22 cellular contexts compared by ENCODE assay signal in the genomic region with DNA sequence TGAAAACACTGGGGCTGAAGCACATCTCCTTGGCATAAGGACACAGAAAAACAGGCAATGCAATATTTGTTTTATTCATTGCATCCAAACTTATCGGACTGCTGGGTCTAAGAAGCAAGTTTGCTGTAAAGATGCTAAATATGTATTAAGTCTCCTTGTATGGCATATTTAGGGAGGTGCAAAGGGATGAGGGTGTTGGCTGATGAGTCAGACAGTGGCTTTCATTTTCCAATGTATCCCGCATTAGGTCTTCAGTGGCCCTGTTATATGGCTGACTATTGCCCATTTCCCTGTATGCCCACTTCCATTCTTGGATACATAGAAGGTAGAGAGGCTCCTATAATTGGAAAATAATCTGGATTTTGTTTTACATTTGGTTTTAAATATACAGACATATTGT.
DNase-seq lines count a peak whose midpoint lies in the region; ATAC-seq and TF ChIP-seq lines count a peak whose summit lies in the region.
"Had no signal": no experiment of that assay in that cellular context is flagged by ENCODE, and none has a peak within 500 bp of the region (broad histone marks: within the 10 kb centered on the region; RNA-seq: fewer than 3 reads in every experiment).

No MANE protein-coding gene starts in this region.

- WGBS in IMR-90 (ENCODE audit: extremely low coverage in 2 of 2, insufficient read length in 1 of 2), 2 experiments: no CpG with 5 or more reads among the region's 2 CpGs
- WGBS in right cardiac atrium: 92% methylated on average over 2 of the region's 2 CpGs

- H3K9ac ChIP-seq in IMR-90 (ENCODE audit: low read depth, low read length): no peak overlapping the region

- peak overlapping the region; percentile 57; the same call in 1 of the 2 replicates for H2BK20ac ChIP-seq in IMR-90 (ENCODE audit: low read depth, low read length)

- no peaks in the 10 kb centered on the region for H3K9me1 ChIP-seq in IMR-90 (ENCODE audit: insufficient read depth, low read length)

- no peak overlapping the region for H3K4me3 ChIP-seq in IMR-90 (ENCODE audit: insufficient read depth, low read depth, low read length)
- no peak overlapping the region for H3K4me3 ChIP-seq in neuron (ENCODE audit: low read length)
- no peak overlapping the region for H3K4me3 ChIP-seq in right cardiac atrium (ENCODE audit: low read length)
- H3K4me3 ChIP-seq: body of pancreas, esophagus muscularis mucosa, upper lobe of left lung had no signal

- H4K20me1 ChIP-seq in IMR-90 (ENCODE audit: insufficient read depth, low read length): no peaks in the 10 kb centered on the region

- H3K4me1 ChIP-seq in IMR-90 (ENCODE audit: control insufficient read depth, insufficient read depth, low read length) (peaks cover 6% of the 10 kb centered on the region), neuron (ENCODE audit: insufficient read depth, low read length) (peaks cover 21% of the 10 kb centered on the region), right cardiac atrium (ENCODE audit: control insufficient read depth, insufficient read depth, low read length) (no peaks in the 10 kb centered on the region)
- H3K4me1 ChIP-seq: body of pancreas, esophagus muscularis mucosa, upper lobe of left lung had no signal

- peak overlapping the region; percentile 29; the same call in 1 of the 2 replicates for H3K4me2 ChIP-seq in IMR-90 (ENCODE audit: low read depth, low read length)

- BruUV-seq in IMR-90 (replicated peaks; lab: Mats Ljungman, UMichigan): no TSS peak

- no peaks in the 10 kb centered on the region for H3K79me1 ChIP-seq in IMR-90 (ENCODE audit: low read depth in 1 of 2, low read length in 2 of 2)

- H3K27me3 ChIP-seq in IMR-90 (ENCODE audit: control insufficient read depth, insufficient read depth, low read length) (no peaks in the 10 kb centered on the region), neuron (ENCODE audit: insufficient read depth, low read length) (no peaks in the 10 kb centered on the region), right cardiac atrium (ENCODE audit: control insufficient read depth, insufficient read depth) (no peaks in the 10 kb centered on the region)
- H3K27me3 ChIP-seq: body of pancreas, esophagus muscularis mucosa, upper lobe of left lung had no signal

- POLR2A ChIA-PET in IMR-90 (lab: Charles Lee; ENCODE audit: unreplicated experiment): no interaction called here
- POLR2A ChIA-PET in activated CD4-positive, alpha-beta memory T cell treated with anti-CD3 and anti-CD28 coated beads, Interleukin-2, amount 10 ng/mL, durations not matched to agents 7 days and 5 days (lab: Charles Lee): no interaction called here

- peak overlapping the region; percentile 54; the same call in 1 of the 2 replicates for H3K14ac ChIP-seq in IMR-90 (replicated peaks; ENCODE audit: low read depth, low read length)

- H3K4me3 Mint-ChIP-seq in brain: peak overlapping the region in 1 of 5 experiments; percentile 25
- no peak overlapping the region for H3K4me3 Mint-ChIP-seq in activated CD4-positive, alpha-beta memory T cell treated with anti-CD3 and anti-CD28 coated beads, Interleukin-2, amount 10 ng/mL, durations not matched to agents 7 days and 5 days
- H3K4me3 Mint-ChIP-seq: activated naive CD8-positive, alpha-beta T cell treated with anti-CD3 and anti-CD28 coated beads for 36 hours; effector memory CD8-positive, alpha-beta T cell; stimulated activated naive CD8-positive, alpha-beta T cell treated with anti-CD3 and anti-CD28 coated beads, Interleukin-15, amount 100 ng/mL, for 72 hours had no signal

- no peak overlapping the region for H4K5ac ChIP-seq in IMR-90 (ENCODE audit: low read depth, low read length)

- dilution Hi-C loops in IMR-90 (cut with HindIII; ENCODE audit: low sequenced_read_pairs, unreplicated experiment): no loop called here

- no peak overlapping the region for H3K56ac ChIP-seq in IMR-90 (ENCODE audit: extremely low read depth, insufficient read depth, low read length)

- H3K27ac ChIP-seq in IMR-90 (ENCODE audit: insufficient read depth, low read length) (no peak overlapping the region), right cardiac atrium (ENCODE audit: low read length) (no peak overlapping the region)
- H3K27ac ChIP-seq: body of pancreas, esophagus muscularis mucosa, upper lobe of left lung, VCaP had no signal

- no peaks in the 10 kb centered on the region for H3K36me3 Mint-ChIP-seq in brain
- H3K36me3 Mint-ChIP-seq in activated CD4-positive, alpha-beta memory T cell treated with anti-CD3 and anti-CD28 coated beads, Interleukin-2, amount 10 ng/mL, durations not matched to agents 7 days and 5 days (ENCODE audit: low read depth): no peaks in the 10 kb centered on the region
- H3K36me3 Mint-ChIP-seq: activated naive CD8-positive, alpha-beta T cell treated with anti-CD3 and anti-CD28 coated beads for 36 hours had no signal

- H2BK5ac ChIP-seq in IMR-90 (ENCODE audit: low read depth, low read length, poor library complexity, severe bottlenecking): peak overlapping the region; percentile 28

- peak overlapping the region; percentile 62; the same call in 2 of the 3 replicates for H2BK15ac ChIP-seq in IMR-90 (ENCODE audit: low read depth, low read length)

- TF ChIP-seq CTCF in IMR-90 (conservative IDR thresholded peaks at IDR 0.05; ENCODE audit: low read depth, low read length) (no peak), brain (conservative IDR thresholded peaks at IDR 0.05) (no peak)

- H2BK120ac ChIP-seq in IMR-90 (ENCODE audit: low read depth, low read length): peak overlapping the region; percentile 58

- H4K91ac ChIP-seq in IMR-90 (ENCODE audit: insufficient read depth, low read depth, low read length): peak overlapping the region; percentile 17; the same call in 1 of the 2 replicates

- H3K18ac ChIP-seq in IMR-90 (ENCODE audit: low read depth, low read length): no peak overlapping the region

- no peak overlapping the region for H3K23ac ChIP-seq in IMR-90 (ENCODE audit: low read depth, low read length)

- no peak for TF ChIP-seq POLR2A in IMR-90 (IDR thresholded peaks at IDR 0.05; ENCODE audit: low read depth, low read length)

- H3K36me3 ChIP-seq in IMR-90 (ENCODE audit: control insufficient read depth, insufficient read depth, low read length) (no peaks in the 10 kb centered on the region), neuron (ENCODE audit: insufficient read depth, low read length) (no peaks in the 10 kb centered on the region)
- H3K36me3 ChIP-seq: esophagus muscularis mucosa, upper lobe of left lung had no signal

- peak overlapping the region in 3 of 5 experiments; percentile 30 to 76 (median 40) for H3K27ac Mint-ChIP-seq in brain
- no peak overlapping the region for H3K27ac Mint-ChIP-seq in activated CD4-positive, alpha-beta memory T cell treated with anti-CD3 and anti-CD28 coated beads, Interleukin-2, amount 10 ng/mL, durations not matched to agents 7 days and 5 days
- H3K27ac Mint-ChIP-seq: activated naive CD8-positive, alpha-beta T cell treated with anti-CD3 and anti-CD28 coated beads for 36 hours; activated T-helper 2 cell treated with anti-CD3 and anti-CD28 coated beads, Interferon-gamma antibody, Interleukin-2, Interleukin-4, amounts not matched to agents 10 μg/mL and 5 μg/mL and 100 μg/mL, durations not matched to agents 14 hours and 24 hours and 36 hours; effector memory CD8-positive, alpha-beta T cell had no signal

- peak overlapping the region; percentile 1; the same call in 1 of the 2 replicates for H2AK5ac ChIP-seq in IMR-90 (ENCODE audit: low read depth, low read length)

- intact Hi-C loops in IMR-90 (cut with micrococcal nuclease) (loop anchor here (10.0 kb wide), 1 partner anchor 463 kb away; no protein-coding TSS in a partner anchor), right cardiac atrium (cut with DNase I) (no loop called here)

- peak overlapping the region; percentile 19; the same call in 1 of the 2 replicates for H3K4ac ChIP-seq in IMR-90 (ENCODE audit: low read depth, low read length)

- ATAC-seq in IMR-90 (ENCODE audit: low read depth): peak; percentile 7; the same call in 1 of the 2 replicates
- no peak for ATAC-seq in GM21619 (IDR thresholded peaks at IDR 0.05; ENCODE audit: unreplicated experiment)
- no peak for ATAC-seq in right cardiac atrium
- no peak for ATAC-seq in GM19455 (IDR thresholded peaks at IDR 0.05; ENCODE audit: unreplicated experiment)
- ATAC-seq: body of pancreas; effector memory CD8-positive, alpha-beta T cell; HepG2; stimulated activated naive CD8-positive, alpha-beta T cell treated with anti-CD3 and anti-CD28 coated beads, Interleukin-15, amount 100 ng/mL, for 72 hours had no signal

- no peaks in the 10 kb centered on the region for H3K27me3 Mint-ChIP-seq in brain
- no peaks in the 10 kb centered on the region for H3K27me3 Mint-ChIP-seq in activated CD4-positive, alpha-beta memory T cell treated with anti-CD3 and anti-CD28 coated beads, Interleukin-2, amount 10 ng/mL, durations not matched to agents 7 days and 5 days
- H3K27me3 Mint-ChIP-seq: activated naive CD8-positive, alpha-beta T cell treated with anti-CD3 and anti-CD28 coated beads for 36 hours; effector memory CD8-positive, alpha-beta T cell; stimulated activated naive CD8-positive, alpha-beta T cell treated with anti-CD3 and anti-CD28 coated beads, Interleukin-15, amount 100 ng/mL, for 72 hours had no signal

- H3K9me3 Mint-ChIP-seq in brain: no peaks in the 10 kb centered on the region
- no peaks in the 10 kb centered on the region for H3K9me3 Mint-ChIP-seq in activated CD4-positive, alpha-beta memory T cell treated with anti-CD3 and anti-CD28 coated beads, Interleukin-2, amount 10 ng/mL, durations not matched to agents 7 days and 5 days
- H3K9me3 Mint-ChIP-seq: activated naive CD8-positive, alpha-beta T cell treated with anti-CD3 and anti-CD28 coated beads for 36 hours; activated T-helper 2 cell treated with anti-CD3 and anti-CD28 coated beads, Interferon-gamma antibody, Interleukin-2, Interleukin-4, amounts not matched to agents 10 μg/mL and 5 μg/mL and 100 μg/mL, durations not matched to agents 14 hours and 24 hours and 36 hours; effector memory CD8-positive, alpha-beta T cell; stimulated activated naive CD8-positive, alpha-beta T cell treated with anti-CD3 and anti-CD28 coated beads, Interleukin-15, amount 100 ng/mL, for 72 hours had no signal

- no peak overlapping the region; a peak in 1 of 4 replicates for H4K8ac ChIP-seq in IMR-90 (ENCODE audit: low read depth in 2 of 2, low read length in 2 of 2)

- H3K4me1 Mint-ChIP-seq in brain: peaks cover 47% of the 10 kb centered on the region
- no peaks in the 10 kb centered on the region for H3K4me1 Mint-ChIP-seq in activated CD4-positive, alpha-beta memory T cell treated with anti-CD3 and anti-CD28 coated beads, Interleukin-2, amount 10 ng/mL, durations not matched to agents 7 days and 5 days
- H3K4me1 Mint-ChIP-seq: activated naive CD8-positive, alpha-beta T cell treated with anti-CD3 and anti-CD28 coated beads for 36 hours; stimulated activated naive CD8-positive, alpha-beta T cell treated with anti-CD3 and anti-CD28 coated beads, Interleukin-15, amount 100 ng/mL, for 72 hours had no signal

- H2AFZ ChIP-seq in IMR-90 (replicated peaks; ENCODE audit: low read length, poor library complexity) (no peak overlapping the region), neuron (ENCODE audit: low read depth, low read length) (peak overlapping the region; percentile 9)

- DNase-seq in EH (ENCODE audit: low read depth) (peak; percentile 35), IMR-90 (peak; percentile 28), right cardiac atrium (no peak)
- DNase-seq in activated CD4-positive, alpha-beta memory T cell treated with anti-CD3 and anti-CD28 coated beads, Interleukin-2, amount 10 ng/mL, durations not matched to agents 7 days and 5 days: no peak
- DNase-seq: activated CD4-positive, alpha-beta T cell treated with anti-CD3 and anti-CD28 coated beads, Interleukin-2, amount 50 U/mL, for 1 hour; activated CD8-positive, alpha-beta memory T cell treated with anti-CD3 and anti-CD28 coated beads, Interleukin-2, amount 50 U/mL, for 48 hours; activated naive CD8-positive, alpha-beta T cell treated with anti-CD3 and anti-CD28 coated beads for 36 hours; body of pancreas; C1 segment of cervical spinal cord; effector memory CD8-positive, alpha-beta T cell; retina; stimulated activated naive CD8-positive, alpha-beta T cell treated with anti-CD3 and anti-CD28 coated beads, Interleukin-15, amount 100 ng/mL, for 72 hours; T-helper 2 cell; upper lobe of left lung had no signal

- CTCF ChIA-PET in IMR-90 (lab: Yijun Ruan, JAX): no interaction called here
- CTCF ChIA-PET in activated CD4-positive, alpha-beta memory T cell treated with anti-CD3 and anti-CD28 coated beads, Interleukin-2, amount 10 ng/mL, durations not matched to agents 7 days and 5 days (lab: Charles Lee): no interaction called here

- no peaks in the 10 kb centered on the region for H3K9me3 ChIP-seq in IMR-90 (ENCODE audit: control insufficient read depth, insufficient read depth, low read length)
- no peaks in the 10 kb centered on the region for H3K9me3 ChIP-seq in neuron (ENCODE audit: low read length)
- H3K9me3 ChIP-seq in right cardiac atrium (ENCODE audit: control insufficient read depth, low read length): no peaks in the 10 kb centered on the region
- H3K9me3 ChIP-seq: body of pancreas, esophagus muscularis mucosa, upper lobe of left lung had no signal

- H2AK9ac ChIP-seq in IMR-90 (replicated peaks; ENCODE audit: low read depth, low read length, poor library complexity): no peak overlapping the region

- TF ChIP-seq RAD21 in IMR-90 (IDR thresholded peaks at IDR 0.05; ENCODE audit: low read length): no peak

- in situ Hi-C loops in IMR-90 (cut with MboI; ENCODE audit: low sequenced_read_pairs): no loop called here

Comparison
In these comparisons a context has a peak if more than half of its experiments do, and no peak if none do; other contexts are left out.
1. DNase-seq: peak in EH (single experiment) and IMR-90 (single experiment); none in right cardiac atrium (0 of 3) and activated CD4-positive, alpha-beta memory T cell treated with anti-CD3 and anti-CD28 coated beads, Interleukin-2, amount 10 ng/mL, durations not matched to agents 7 days and 5 days (single experiment).